Comparison of ENCODE assay signal across 8 cellular contexts in the genomic region with DNA sequence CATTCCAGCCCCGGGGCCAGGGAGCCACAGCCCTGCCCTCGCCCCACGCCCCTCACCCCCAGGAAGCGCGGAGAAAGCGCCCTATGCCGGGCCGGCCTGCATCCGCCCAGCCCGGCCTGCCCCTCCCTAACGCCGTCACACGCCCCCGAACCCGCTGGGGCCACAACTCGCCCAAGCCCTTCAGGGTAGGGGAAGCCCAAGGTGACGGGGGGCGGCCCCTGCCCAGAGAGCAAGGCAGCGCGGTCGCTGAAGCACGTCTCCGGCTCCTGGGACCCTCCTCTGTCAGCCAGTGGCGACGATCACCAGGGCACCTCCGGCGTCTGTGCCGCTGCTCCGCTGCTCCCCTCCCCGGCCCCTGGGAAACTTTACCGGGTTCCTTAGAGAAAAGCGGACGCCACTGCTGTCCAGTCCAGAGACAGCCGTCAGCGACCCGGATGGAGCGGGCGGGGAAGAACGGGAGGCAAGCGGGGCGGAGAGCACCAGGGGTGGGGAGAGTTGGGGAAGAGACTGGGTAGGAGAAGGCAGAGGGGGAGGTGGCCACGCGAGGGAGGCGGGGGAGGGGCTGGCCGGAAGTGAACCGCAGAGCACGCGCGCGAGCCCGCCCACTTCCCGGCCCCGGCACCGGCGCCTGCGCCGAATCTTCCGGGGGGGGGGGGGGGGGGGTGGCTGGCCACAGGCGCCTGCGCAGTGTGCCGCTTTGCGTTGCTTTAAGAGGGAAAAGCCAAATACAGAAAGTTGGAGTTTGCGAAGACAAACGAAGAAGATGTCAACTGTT.
DNase-seq lines count a peak whose midpoint lies in the region; ATAC-seq and TF ChIP-seq lines count a peak whose summit lies in the region.

A gene with protein sequence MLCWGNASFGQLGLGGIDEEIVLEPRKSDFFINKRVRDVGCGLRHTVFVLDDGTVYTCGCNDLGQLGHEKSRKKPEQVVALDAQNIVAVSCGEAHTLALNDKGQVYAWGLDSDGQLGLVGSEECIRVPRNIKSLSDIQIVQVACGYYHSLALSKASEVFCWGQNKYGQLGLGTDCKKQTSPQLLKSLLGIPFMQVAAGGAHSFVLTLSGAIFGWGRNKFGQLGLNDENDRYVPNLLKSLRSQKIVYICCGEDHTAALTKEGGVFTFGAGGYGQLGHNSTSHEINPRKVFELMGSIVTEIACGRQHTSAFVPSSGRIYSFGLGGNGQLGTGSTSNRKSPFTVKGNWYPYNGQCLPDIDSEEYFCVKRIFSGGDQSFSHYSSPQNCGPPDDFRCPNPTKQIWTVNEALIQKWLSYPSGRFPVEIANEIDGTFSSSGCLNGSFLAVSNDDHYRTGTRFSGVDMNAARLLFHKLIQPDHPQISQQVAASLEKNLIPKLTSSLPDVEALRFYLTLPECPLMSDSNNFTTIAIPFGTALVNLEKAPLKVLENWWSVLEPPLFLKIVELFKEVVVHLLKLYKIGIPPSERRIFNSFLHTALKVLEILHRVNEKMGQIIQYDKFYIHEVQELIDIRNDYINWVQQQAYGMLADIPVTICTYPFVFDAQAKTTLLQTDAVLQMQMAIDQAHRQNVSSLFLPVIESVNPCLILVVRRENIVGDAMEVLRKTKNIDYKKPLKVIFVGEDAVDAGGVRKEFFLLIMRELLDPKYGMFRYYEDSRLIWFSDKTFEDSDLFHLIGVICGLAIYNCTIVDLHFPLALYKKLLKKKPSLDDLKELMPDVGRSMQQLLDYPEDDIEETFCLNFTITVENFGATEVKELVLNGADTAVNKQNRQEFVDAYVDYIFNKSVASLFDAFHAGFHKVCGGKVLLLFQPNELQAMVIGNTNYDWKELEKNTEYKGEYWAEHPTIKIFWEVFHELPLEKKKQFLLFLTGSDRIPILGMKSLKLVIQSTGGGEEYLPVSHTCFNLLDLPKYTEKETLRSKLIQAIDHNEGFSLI (minus strand): TSS at position 509 of the 775 bp plus-strand sequence. CDS start 2,175 bp downstream, outside the sequence.

- DNase-seq in AG10803 (ENCODE audit: low read depth) (peak; percentile 95), NCI-H446 (lab: John Stamatoyannopoulos, UW) (peak; percentile 69 to 86), choroid plexus epithelial cell (ENCODE audit: low read depth) (peak; percentile 96), kidney glomerular epithelial cell (lab: John Stamatoyannopoulos, UW) (peak; percentile 83)
- peak; percentile 89 to 92 for DNase-seq in activated CD4-positive, alpha-beta T cell treated with anti-CD3 and anti-CD28 coated beads for 4 hours
- peak; percentile 79 to 83 for DNase-seq in stimulated activated CD4-positive, alpha-beta T cell treated with anti-CD3 and anti-CD28 coated beads, Interleukin-15, amount 100 ng/mL, for 48 hours (ENCODE audit: low read depth in 2 of 2)

- H3K4me3 ChIP-seq in AG10803 (ENCODE audit: low read length) (peak within 1 kb of the TSS; percentile 93), choroid plexus epithelial cell (ENCODE audit: low read depth, low read length) (peak within 1 kb of the TSS; percentile 80)

- TF ChIP-seq CTCF in AG10803 (conservative IDR thresholded peaks at IDR 0.05; ENCODE audit: low read length) (no peak), choroid plexus epithelial cell (conservative IDR thresholded peaks at IDR 0.05; ENCODE audit: low read depth, low read length) (no peak)

- ATAC-seq in GM18909 (IDR thresholded peaks at IDR 0.05; ENCODE audit: poor library complexity, unreplicated experiment), result peak; percentile 90
- peak; percentile 85 for ATAC-seq in HG03159 (IDR thresholded peaks at IDR 0.05; ENCODE audit: unreplicated experiment)

Comparison
In these comparisons a context has a peak if more than half of its experiments do, and no peak if none do; other contexts are left out.
1. Peak in every context shown above with its lines: DNase-seq, ATAC-seq and H3K4me3 ChIP-seq.